In the genomic region with DNA sequence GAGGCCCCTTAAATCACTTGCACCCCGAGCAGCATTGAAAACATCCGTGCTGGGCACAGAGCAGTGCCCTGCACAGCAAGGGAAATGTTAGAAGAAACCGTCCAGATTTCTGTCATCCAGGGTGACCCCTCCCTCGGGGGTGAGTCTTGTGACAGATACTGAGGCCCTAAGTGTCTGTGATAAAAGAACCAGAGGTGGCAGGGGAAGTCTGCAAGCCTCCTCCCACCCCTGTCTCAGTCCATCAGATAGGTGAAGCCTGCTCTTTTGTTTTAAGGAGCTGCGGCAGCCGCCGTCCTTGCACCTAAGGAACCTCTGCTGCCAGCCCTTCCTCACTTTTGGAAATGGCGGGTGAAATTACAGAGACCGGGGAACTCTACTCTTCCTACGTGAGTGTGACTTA, we compare ENCODE assay signal across 8 cellular contexts. TPM values are rescaled to one million over a fixed set of nuclear protein-coding genes. Genes with fewer than 3 reads are reported as not detected.
DNase-seq lines count a peak whose midpoint lies in the region; ATAC-seq and TF ChIP-seq lines count a peak whose summit lies in the region.

No MANE protein-coding gene starts in this region.

- CTCF ChIA-PET in naive thymus-derived CD4-positive, alpha-beta T cell (lab: Charles Lee) = interaction anchor here (0.9 to 11.7 kb wide), 6 partner anchors 14 to 99 kb away, joined by 3 to 165 read pairs (median 8); partner anchors contain the start of gene RAB37

- H3K36me3 ChIP-seq in colonic mucosa = no peaks in the 10 kb centered on the region
- peaks cover 0 to 20% (median 4%) of the 10 kb centered on the region in 3 experiments for H3K36me3 ChIP-seq in naive thymus-derived CD4-positive, alpha-beta T cell (ENCODE audit: control insufficient read depth in 2 of 3, insufficient read depth in 3 of 3, low read length in 3 of 3)

- peaks cover 6% of the 10 kb centered on the region for H3K4me1 ChIP-seq in colonic mucosa
- H3K4me1 ChIP-seq in naive thymus-derived CD4-positive, alpha-beta T cell (ENCODE audit: control insufficient read depth in 2 of 2, insufficient read depth in 2 of 2, low read length in 2 of 2) = peaks cover 56 to 57% of the 10 kb centered on the region in 2 donors

- no peaks in the 10 kb centered on the region for H3K27me3 Mint-ChIP-seq in naive thymus-derived CD4-positive, alpha-beta T cell

- in situ Hi-C loops in GM13976 (cut with MboI; ENCODE audit: low sequenced_read_pairs, unreplicated experiment) = no loop called here

- H3K9me3 Mint-ChIP-seq in naive thymus-derived CD4-positive, alpha-beta T cell = peaks cover 0 to 2% (median 0%) of the 10 kb centered on the region in 11 donors

- peak overlapping the region; percentile 96 for H3K4me3 ChIP-seq in AG10803 (ENCODE audit: low read length)
- H3K4me3 ChIP-seq in LNCaP clone FGC (ENCODE audit: low read depth, low read length) = peak overlapping the region; percentile 96
- H3K4me3 ChIP-seq in colonic mucosa = peak overlapping the region; percentile 81
- H3K4me3 ChIP-seq in naive thymus-derived CD4-positive, alpha-beta T cell (ENCODE audit: low read length) = peak overlapping the region; percentile 91

- H3K27me3 ChIP-seq in colonic mucosa = no peaks in the 10 kb centered on the region
- no peaks in the 10 kb centered on the region for H3K27me3 ChIP-seq in naive thymus-derived CD4-positive, alpha-beta T cell (ENCODE audit: control insufficient read depth in 2 of 2, insufficient read depth in 2 of 2, low read length in 2 of 2)

- H3K27ac ChIP-seq in colonic mucosa = no peak overlapping the region
- H3K27ac ChIP-seq in naive thymus-derived CD4-positive, alpha-beta T cell (ENCODE audit: low read depth, low read length) = peak overlapping the region; percentile 78

- peak overlapping the region; percentile 73 to 99 (median 91) for H3K27ac Mint-ChIP-seq in naive thymus-derived CD4-positive, alpha-beta T cell

- no peak for DNase-seq in AG10803 (ENCODE audit: low read depth)
- DNase-seq in LNCaP clone FGC (ENCODE audit: low read depth) = no peak
- DNase-seq in colonic mucosa = no peak
- DNase-seq in naive thymus-derived CD4-positive, alpha-beta T cell = no peak
- no peak for DNase-seq in mesenteric fat pad (ENCODE audit: low spot score)
- no peak for DNase-seq in GM13976 (ENCODE audit: low spot score)

- TF ChIP-seq CTCF in AG10803 (conservative IDR thresholded peaks at IDR 0.05; ENCODE audit: low read length) (no peak), LNCaP clone FGC (IDR thresholded peaks at IDR 0.05; ENCODE audit: control insufficient read depth, extremely low read depth, insufficient read depth) (no peak), colonic mucosa (IDR thresholded peaks at IDR 0.05) (no peak), GM13976 (IDR thresholded peaks at IDR 0.05; ENCODE audit: borderline replicate concordance, control extremely low read depth, extremely low read depth, insufficient read depth, missing control alignments) (no peak)

- H3K9ac ChIP-seq in colonic mucosa (ENCODE audit: low read depth in 2 of 2, low read length in 2 of 2) = peak overlapping the region; percentile 68 to 76

- no peak for ATAC-seq in naive thymus-derived CD4-positive, alpha-beta T cell
- ATAC-seq in HG03354 (IDR thresholded peaks at IDR 0.05; ENCODE audit: poor library complexity, severe bottlenecking, unreplicated experiment) (no peak), HG02852 (IDR thresholded peaks at IDR 0.05; ENCODE audit: unreplicated experiment) (no peak)

- peak overlapping the region; percentile 96 to 100 (median 98) for H3K4me3 Mint-ChIP-seq in naive thymus-derived CD4-positive, alpha-beta T cell

- intact Hi-C loops in colonic mucosa (cut with DNase I) = no loop called here
- intact Hi-C loops in naive thymus-derived CD4-positive, alpha-beta T cell (cut with micrococcal nuclease) = loop anchor here (1.0 kb wide), 3 partner anchors 14 to 96 kb away; partner anchors contain the start of gene NHERF1 (in 2 of the 2)

- POLR2A ChIA-PET in naive thymus-derived CD4-positive, alpha-beta T cell (lab: Charles Lee) = interaction anchor here (0.6 to 16.9 kb wide), 10 partner anchors 10 to 485 kb away, joined by 3 to 372 read pairs (median 4); partner anchors contain the start of genes FDXR, GGA3, MRPS7 and NHERF1

- peaks cover 39 to 80% (median 71%) of the 10 kb centered on the region in 7 donors for H3K4me1 Mint-ChIP-seq in naive thymus-derived CD4-positive, alpha-beta T cell

- H3K9me3 ChIP-seq in colonic mucosa = no peaks in the 10 kb centered on the region
- H3K9me3 ChIP-seq in naive thymus-derived CD4-positive, alpha-beta T cell (ENCODE audit: control insufficient read depth in 2 of 3, low read length in 3 of 3) = no peaks in the 10 kb centered on the region

- peaks cover 0 to 24% (median 9%) of the 10 kb centered on the region in 5 donors for H3K36me3 Mint-ChIP-seq in naive thymus-derived CD4-positive, alpha-beta T cell

RNA-seq across cellular contexts. Expression of gene NAT9, which starts 0.8 kb away (rescaled TPM):
- total RNA-seq in colonic mucosa = 10 to 100 TPM; 28.4 to 52.6 TPM
- total RNA-seq in naive thymus-derived CD4-positive, alpha-beta T cell = 10 to 100 TPM; 41.4 to 78.8 (median 56.9) TPM
- polyA plus RNA-seq in naive thymus-derived CD4-positive, alpha-beta T cell = 10 to 100 TPM; 16.8 to 37.9 TPM
- 37.8 TPM for total RNA-seq in mesenteric fat pad

RNA-seq across cellular contexts. Expression of gene NHERF1, which starts 28.6 kb away (rescaled TPM):
- total RNA-seq in colonic mucosa (100 to 1,000 TPM; 186 to 244 TPM), mesenteric fat pad (13.9 TPM)
- 100 to 1,000 TPM in 4 of 5 experiments, 10 to 100 TPM in 1; 93.1 to 279 (median 156) TPM for total RNA-seq in naive thymus-derived CD4-positive, alpha-beta T cell
- 100 to 1,000 TPM; 273 to 393 TPM for polyA plus RNA-seq in naive thymus-derived CD4-positive, alpha-beta T cell

RNA-seq across cellular contexts. Expression of gene RAB37, which starts 39.9 kb away (rescaled TPM):
- 1 to 10 TPM; 4.5 to 7.2 TPM for total RNA-seq in colonic mucosa
- total RNA-seq in naive thymus-derived CD4-positive, alpha-beta T cell = 10 to 100 TPM; 23.6 to 58.5 (median 34.4) TPM
- 10 to 100 TPM; 30.4 to 30.7 TPM for polyA plus RNA-seq in naive thymus-derived CD4-positive, alpha-beta T cell
- 1.3 TPM for total RNA-seq in mesenteric fat pad
